Comparison of ENCODE assay signal across 17 cellular contexts in genomic region chr9:11893331-11893730, GRCh38.
"Had no signal": no experiment of that assay in that cellular context is flagged by ENCODE, and none has a peak within 500 bp of the region (broad histone marks: within the 10 kb centered on the region; RNA-seq: fewer than 3 reads in every experiment).

No MANE protein-coding gene starts in this region.

- H3K9me3 ChIP-seq: body of pancreas, esophagus squamous epithelium, gastroesophageal sphincter, lower lobe of right lung had no signal

- H3K36me3 ChIP-seq: esophagus squamous epithelium, gastroesophageal sphincter, lower lobe of right lung had no signal

- H3K4me3 ChIP-seq: body of pancreas, esophagus squamous epithelium, gastroesophageal sphincter, lower lobe of right lung had no signal

- H3K4me1 ChIP-seq: body of pancreas, esophagus squamous epithelium, gastroesophageal sphincter, lower lobe of right lung had no signal

- H3K27me3 ChIP-seq: body of pancreas, esophagus squamous epithelium, gastroesophageal sphincter had no signal

- DNase-seq: activated CD4-positive, alpha-beta T cell treated with anti-CD3 and anti-CD28 coated beads for 36 hours; activated CD8-positive, alpha-beta memory T cell treated with anti-CD3 and anti-CD28 coated beads, Interleukin-2, amount 50 U/mL, for 48 hours; activated CD8-positive, alpha-beta T cell treated with anti-CD3 and anti-CD28 coated beads for 36 hours; activated naive CD4-positive, alpha-beta T cell; body of pancreas; esophagus squamous epithelium; lower lobe of right lung; naive thymus-derived CD8-positive, alpha-beta T cell; nucleus accumbens; right cardiac atrium; SIG-M5; stimulated activated CD4-positive, alpha-beta T cell treated with anti-CD3 and anti-CD28 coated beads, Interleukin-2, amount 100 ng/mL, for 24 hours; stimulated activated naive B cell treated with anti-CD40 and anti-IgM and Interleukin-4, amounts not matched to agents 10 μg/mL and 1 μg/mL and 100 μg/mL, for 72 hours; substantia nigra; SW 1271 had no signal

- H3K27ac ChIP-seq: body of pancreas, esophagus squamous epithelium, gastroesophageal sphincter, lower lobe of right lung, VCaP had no signal

- ATAC-seq: activated CD4-positive, alpha-beta T cell treated with anti-CD3 and anti-CD28 coated beads for 36 hours; activated CD8-positive, alpha-beta T cell treated with anti-CD3 and anti-CD28 coated beads for 36 hours; body of pancreas; gastroesophageal sphincter; lower lobe of right lung; naive thymus-derived CD8-positive, alpha-beta T cell; right cardiac atrium; stimulated activated naive B cell treated with anti-CD40 and anti-IgM and Interleukin-4, amounts not matched to agents 10 μg/mL and 1 μg/mL and 100 μg/mL, for 72 hours had no signal
